21 cellular contexts compared by ENCODE assay signal in genomic region chr1:61873994-61874393, GRCh38.
"Had no signal": no experiment of that assay in that cellular context is flagged by ENCODE, and none has a peak within 500 bp of the region (broad histone marks: within the 10 kb centered on the region; RNA-seq: fewer than 3 reads in every experiment).

No MANE protein-coding gene starts in this region.

- DNase-seq: Kasumi-1, MM.1S, NCI-H1092 treated with DMSO at 0.1 percent for 48 hours, NCI-H1436, NCI-H187, NCI-H2029, NCI-H2081 treated with DMSO at 0.1 percent for 48 hours, NCI-H226, NCI-H446, NCI-H510A, NCI-H524 treated with DMSO at 0.1 percent for 48 hours, NCI-H69, NCI-H774, Right ventricle myocardium superior, RPMI8226, SIG-M5 had no signal

- H3K4me1 ChIP-seq: SJSA1 had no signal

- H3K27ac ChIP-seq: HL-60, KMS-11, SJSA1, SK-N-MC had no signal

- H3K9me3 ChIP-seq: SJSA1 had no signal

- H3K36me3 ChIP-seq: SJSA1 had no signal

- H3K9ac ChIP-seq: KMS-11 had no signal

- H3K27me3 ChIP-seq: SJSA1 had no signal

- H3K4me2 ChIP-seq: KMS-11 had no signal

- H3K4me3 ChIP-seq: K562, SJSA1, SK-N-MC had no signal
